In the genomic region with DNA sequence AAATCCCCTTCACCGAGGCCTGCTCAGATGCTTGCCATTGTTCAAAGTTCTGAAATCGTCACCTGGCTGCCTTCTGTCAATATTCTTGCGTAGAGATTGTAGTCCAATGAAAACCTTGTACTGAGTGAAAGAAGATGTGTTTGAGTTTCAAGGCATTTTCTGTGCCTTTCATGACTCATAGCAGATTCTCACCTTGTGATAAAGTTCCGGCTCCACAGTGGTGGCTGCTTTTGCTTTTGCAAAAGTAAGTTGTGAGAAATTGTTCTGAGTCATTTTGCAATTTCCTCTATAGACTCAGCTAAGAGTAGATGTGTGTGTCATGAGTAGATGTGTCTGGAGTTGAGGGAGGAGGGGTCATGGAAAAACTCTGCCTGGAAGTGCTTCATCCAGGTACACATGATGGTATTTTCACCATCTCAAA, we compare ENCODE assay signal across 8 cellular contexts. TPM values are rescaled to one million over a fixed set of nuclear protein-coding genes. Genes with fewer than 3 reads are reported as not detected.
A peak's percentile ranks its signal among the peaks of the same experiment; 100 is the strongest.
DNase-seq lines count a peak whose midpoint lies in the region; ATAC-seq and TF ChIP-seq lines count a peak whose summit lies in the region.

No MANE protein-coding gene starts in this region.

- no peak overlapping the region for H3K4me3 ChIP-seq in kidney epithelial cell (ENCODE audit: low read depth, low read length)
- no peak overlapping the region for H3K4me3 ChIP-seq in effector memory CD4-positive, alpha-beta T cell (ENCODE audit: insufficient read depth, low read depth, low read length, poor library complexity, severe bottlenecking)

- H3K27me3 ChIP-seq in kidney epithelial cell (ENCODE audit: control insufficient read depth, insufficient read depth, low read length), result no peaks in the 10 kb centered on the region
- no peaks in the 10 kb centered on the region for H3K27me3 ChIP-seq in effector memory CD4-positive, alpha-beta T cell (replicated peaks; ENCODE audit: control insufficient read depth, insufficient read depth, low read length, poor library complexity, severe bottlenecking)

- peak; percentile 52 for DNase-seq in COLO829 (ENCODE audit: low spot score)
- DNase-seq in activated CD8-positive, alpha-beta memory T cell treated with anti-CD3 and anti-CD28 coated beads, Interleukin-2, amount 50 U/mL, for 48 hours, result peak; percentile 63
- peak; percentile 93 for DNase-seq in kidney epithelial cell (ENCODE audit: low read depth)
- no peak for DNase-seq in effector memory CD4-positive, alpha-beta T cell
- no peak for DNase-seq in NCI-H1092 treated with DMSO at 0.1 percent for 48 hours (lab: John Stamatoyannopoulos, UW)
- no peak for DNase-seq in DMS153 treated with DMSO at 0.1 percent for 48 hours (lab: John Stamatoyannopoulos, UW; ENCODE audit: unreplicated experiment)

- no peaks in the 10 kb centered on the region for H3K36me3 ChIP-seq in kidney epithelial cell (ENCODE audit: control insufficient read depth, insufficient read depth, low read length)
- H3K36me3 ChIP-seq in effector memory CD4-positive, alpha-beta T cell (ENCODE audit: control insufficient read depth, insufficient read depth, low read length), result no peaks in the 10 kb centered on the region

- no peaks in the 10 kb centered on the region for H3K9me3 ChIP-seq in effector memory CD4-positive, alpha-beta T cell (ENCODE audit: control insufficient read depth, low read length)

- TF ChIP-seq CTCF in kidney epithelial cell (IDR thresholded peaks at IDR 0.05; ENCODE audit: insufficient read depth, low read length, poor library complexity, severe bottlenecking), result no peak

- ATAC-seq in GM21360 (IDR thresholded peaks at IDR 0.05; ENCODE audit: unreplicated experiment) (peak; percentile 98), HG03558 (IDR thresholded peaks at IDR 0.05; ENCODE audit: extremely low read depth, unreplicated experiment) (peak; percentile 94)

- no peak overlapping the region for H3K27ac ChIP-seq in effector memory CD4-positive, alpha-beta T cell (ENCODE audit: insufficient read depth, low read length, poor library complexity, severe bottlenecking)

- H3K4me1 ChIP-seq in effector memory CD4-positive, alpha-beta T cell (ENCODE audit: control insufficient read depth, insufficient read depth, low read length, poor library complexity, severe bottlenecking), result no peaks in the 10 kb centered on the region

RNA-seq across cellular contexts. Expression of gene CLDN20, which starts 39.8 kb away (rescaled TPM):
- total RNA-seq in kidney epithelial cell, result not detected in 2 replicates

Comparison
In these comparisons a context has a peak if more than half of its experiments do, and no peak if none do; other contexts are left out.
1. DNase-seq: peak in COLO829 (single experiment), activated CD8-positive, alpha-beta memory T cell treated with anti-CD3 and anti-CD28 coated beads, Interleukin-2, amount 50 U/mL, for 48 hours (single experiment) and kidney epithelial cell (single experiment); none in effector memory CD4-positive, alpha-beta T cell (0 of 3), NCI-H1092 treated with DMSO at 0.1 percent for 48 hours (single experiment) and DMS153 treated with DMSO at 0.1 percent for 48 hours (single experiment).